Comparison of ENCODE assay signal across 19 cellular contexts in the genomic region with DNA sequence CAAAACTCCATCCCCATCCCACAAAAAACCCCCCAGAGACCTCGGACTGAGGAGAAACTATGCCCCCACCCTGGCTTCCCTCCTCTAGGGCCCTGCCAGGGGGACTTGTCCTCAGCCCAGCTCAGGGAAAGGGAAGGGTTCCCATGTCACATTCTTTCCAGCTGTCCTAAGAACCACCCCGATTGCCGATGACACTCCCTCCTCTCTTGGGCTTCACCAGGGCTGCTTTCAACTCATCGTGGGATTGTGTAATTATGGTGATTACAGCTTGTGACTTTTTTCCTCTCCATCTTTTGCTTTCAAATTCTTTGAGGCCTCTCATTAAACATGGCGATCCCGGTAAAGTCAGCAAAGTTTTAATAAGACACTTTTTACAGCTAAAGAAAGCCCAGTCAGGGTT.
"Had no signal": no experiment of that assay in that cellular context is flagged by ENCODE, and none has a peak within 500 bp of the region (broad histone marks: within the 10 kb centered on the region; RNA-seq: fewer than 3 reads in every experiment).

No MANE protein-coding gene starts in this region.

- H3K4me1 Mint-ChIP-seq: activated CD4-positive, alpha-beta T cell treated with anti-CD3 and anti-CD28 coated beads for 36 hours had no signal

- H3K4me3 ChIP-seq: esophagus squamous epithelium, mucosa of descending colon, pancreas, right lobe of liver, upper lobe of right lung had no signal

- ATAC-seq: activated CD4-positive, alpha-beta T cell treated with anti-CD3 and anti-CD28 coated beads for 36 hours; activated CD8-positive, alpha-beta memory T cell treated with anti-CD3 and anti-CD28 coated beads, Interleukin-2, amount 10 ng/mL, durations not matched to agents 7 days and 5 days; left ventricle myocardium superior; mucosa of descending colon; naive thymus-derived CD4-positive, alpha-beta T cell; pancreas; right lobe of liver; upper lobe of right lung had no signal

- H3K9me3 Mint-ChIP-seq: activated CD4-positive, alpha-beta memory T cell treated with anti-CD3 and anti-CD28 coated beads, Interleukin-2, amount 10 ng/mL, durations not matched to agents 7 days and 5 days; activated naive CD8-positive, alpha-beta T cell treated with anti-CD3 and anti-CD28 coated beads for 36 hours; dendritic cell treated with granulocyte-macrophage colony-stimulating factor and Interleukin-4, amounts not matched to agents 40 ng/mL and 50 ng/mL, for 4 days; memory B cell; naive thymus-derived CD4-positive, alpha-beta T cell had no signal

- H3K4me3 Mint-ChIP-seq: activated CD4-positive, alpha-beta memory T cell treated with anti-CD3 and anti-CD28 coated beads, Interleukin-2, amount 10 ng/mL, durations not matched to agents 7 days and 5 days; activated CD4-positive, alpha-beta T cell treated with anti-CD3 and anti-CD28 coated beads for 36 hours; activated CD8-positive, alpha-beta memory T cell treated with anti-CD3 and anti-CD28 coated beads, Interleukin-2, amount 10 ng/mL, durations not matched to agents 7 days and 5 days; activated naive CD8-positive, alpha-beta T cell treated with anti-CD3 and anti-CD28 coated beads for 36 hours; dendritic cell treated with granulocyte-macrophage colony-stimulating factor and Interleukin-4, amounts not matched to agents 40 ng/mL and 50 ng/mL, for 4 days; memory B cell; naive thymus-derived CD4-positive, alpha-beta T cell had no signal

- H3K36me3 Mint-ChIP-seq: activated CD8-positive, alpha-beta memory T cell treated with anti-CD3 and anti-CD28 coated beads, Interleukin-2, amount 10 ng/mL, durations not matched to agents 7 days and 5 days; activated naive CD8-positive, alpha-beta T cell treated with anti-CD3 and anti-CD28 coated beads for 36 hours; memory B cell had no signal

- DNase-seq: activated CD4-positive, alpha-beta memory T cell treated with anti-CD3 and anti-CD28 coated beads, Interleukin-2, amount 10 ng/mL, durations not matched to agents 7 days and 5 days; activated CD4-positive, alpha-beta T cell treated with anti-CD3 and anti-CD28 coated beads for 36 hours; activated CD8-positive, alpha-beta memory T cell treated with anti-CD3 and anti-CD28 coated beads, Interleukin-2, amount 10 ng/mL, durations not matched to agents 7 days and 5 days; activated naive CD4-positive, alpha-beta T cell; activated naive CD8-positive, alpha-beta T cell treated with anti-CD3 and anti-CD28 coated beads for 36 hours; amniotic stem cell; effector CD8-positive, alpha-beta T cell; esophagus squamous epithelium; foreskin fibroblast; left ventricle myocardium superior; mucosa of descending colon; naive thymus-derived CD4-positive, alpha-beta T cell; pancreas; stimulated activated CD8-positive, alpha-beta memory T cell treated with anti-CD3 and anti-CD28 coated beads, Interleukin-4, amount 100 ng/mL, for 48 hours; stimulated activated naive CD4-positive, alpha-beta T cell; upper lobe of right lung had no signal

- H3K27me3 Mint-ChIP-seq: memory B cell had no signal

- H3K27ac ChIP-seq: esophagus squamous epithelium, pancreas, right lobe of liver, upper lobe of right lung had no signal

- H3K27ac Mint-ChIP-seq: activated CD4-positive, alpha-beta memory T cell treated with anti-CD3 and anti-CD28 coated beads, Interleukin-2, amount 10 ng/mL, durations not matched to agents 7 days and 5 days; activated CD4-positive, alpha-beta T cell treated with anti-CD3 and anti-CD28 coated beads for 36 hours; activated CD8-positive, alpha-beta memory T cell treated with anti-CD3 and anti-CD28 coated beads, Interleukin-2, amount 10 ng/mL, durations not matched to agents 7 days and 5 days; activated naive CD8-positive, alpha-beta T cell treated with anti-CD3 and anti-CD28 coated beads for 36 hours; dendritic cell treated with granulocyte-macrophage colony-stimulating factor and Interleukin-4, amounts not matched to agents 40 ng/mL and 50 ng/mL, for 4 days had no signal
